Comparison of ENCODE assay signal across 8 cellular contexts in genomic region chr5:69493235-69493925, GRCh38. TPM values are rescaled to one million over a fixed set of nuclear protein-coding genes. Genes with fewer than 3 reads are reported as not detected.
A peak's percentile ranks its signal among the peaks of the same experiment; 100 is the strongest.
DNase-seq lines count a peak whose midpoint lies in the region; ATAC-seq and TF ChIP-seq lines count a peak whose summit lies in the region.

No MANE protein-coding gene starts in this region.

- no peaks in the 10 kb centered on the region for H3K9me3 Mint-ChIP-seq in IgD-negative memory B cell
- H3K9me3 Mint-ChIP-seq in activated naive CD4-positive, alpha-beta T cell treated with anti-CD3 and anti-CD28 coated beads, Interleukin-2, amount 10 ng/mL, durations not matched to agents 7 days and 5 days = no peaks in the 10 kb centered on the region

- H3K36me3 ChIP-seq in right atrium auricular region = no peaks in the 10 kb centered on the region

- no peaks in the 10 kb centered on the region for H3K36me3 Mint-ChIP-seq in IgD-negative memory B cell
- no peaks in the 10 kb centered on the region for H3K36me3 Mint-ChIP-seq in activated naive CD4-positive, alpha-beta T cell treated with anti-CD3 and anti-CD28 coated beads, Interleukin-2, amount 10 ng/mL, durations not matched to agents 7 days and 5 days

- CTCF ChIA-PET in activated naive CD4-positive, alpha-beta T cell treated with anti-CD3 and anti-CD28 coated beads, Interleukin-2, amount 10 ng/mL, durations not matched to agents 7 days and 5 days (lab: Charles Lee) = no interaction called here

- H3K4me3 ChIP-seq in right atrium auricular region = peak overlapping the region; percentile 47 to 61

- H3K9me3 ChIP-seq in right atrium auricular region = no peaks in the 10 kb centered on the region

- DNase-seq in NCI-H526 (lab: John Stamatoyannopoulos, UW) (peak; percentile 4 to 56), NCI-H526 treated with DMSO at 0.1 percent for 48 hours (lab: John Stamatoyannopoulos, UW) (no peak), right atrium auricular region (ENCODE audit: low spot score) (no peak), retina (peak; percentile 73)
- peak; percentile 32 for DNase-seq in activated naive CD4-positive, alpha-beta T cell treated with anti-CD3 and anti-CD28 coated beads, Interleukin-2, amount 10 ng/mL, durations not matched to agents 7 days and 5 days

- ATAC-seq in GM18858 (IDR thresholded peaks at IDR 0.05; ENCODE audit: unreplicated experiment) (no peak), HG02588 (IDR thresholded peaks at IDR 0.05; ENCODE audit: unreplicated experiment) (no peak)

- H3K27me3 ChIP-seq in right atrium auricular region = peaks cover 0 to 6% of the 10 kb centered on the region in 2 donors

- H3K27ac Mint-ChIP-seq in IgD-negative memory B cell = no peak overlapping the region
- H3K27ac Mint-ChIP-seq in activated naive CD4-positive, alpha-beta T cell treated with anti-CD3 and anti-CD28 coated beads, Interleukin-2, amount 10 ng/mL, durations not matched to agents 7 days and 5 days = no peak overlapping the region

- no peak for TF ChIP-seq CTCF in right atrium auricular region (IDR thresholded peaks at IDR 0.05)

- peak overlapping the region; percentile 57 to 92 (median 80) for H3K4me3 Mint-ChIP-seq in IgD-negative memory B cell
- H3K4me3 Mint-ChIP-seq in activated naive CD4-positive, alpha-beta T cell treated with anti-CD3 and anti-CD28 coated beads, Interleukin-2, amount 10 ng/mL, durations not matched to agents 7 days and 5 days = peak overlapping the region; percentile 73

- peaks cover 0 to 25% of the 10 kb centered on the region in 2 donors for H3K4me1 ChIP-seq in right atrium auricular region

- peaks cover 36% of the 10 kb centered on the region for H3K27me3 Mint-ChIP-seq in IgD-negative memory B cell
- H3K27me3 Mint-ChIP-seq in activated naive CD4-positive, alpha-beta T cell treated with anti-CD3 and anti-CD28 coated beads, Interleukin-2, amount 10 ng/mL, durations not matched to agents 7 days and 5 days = peaks cover 79% of the 10 kb centered on the region

- peaks cover 0 to 9% (median 8%) of the 10 kb centered on the region in 3 donors for H3K4me1 Mint-ChIP-seq in IgD-negative memory B cell
- H3K4me1 Mint-ChIP-seq in activated naive CD4-positive, alpha-beta T cell treated with anti-CD3 and anti-CD28 coated beads, Interleukin-2, amount 10 ng/mL, durations not matched to agents 7 days and 5 days = peaks cover 13% of the 10 kb centered on the region

- H3K27ac ChIP-seq in right atrium auricular region = no peak overlapping the region

RNA-seq across cellular contexts. Expression of gene OCLN, which starts 0.8 kb away (rescaled TPM):
- 0.09 TPM for polyA plus RNA-seq in IgD-negative memory B cell
- 1 to 10 TPM; 2.7 to 3.2 TPM for total RNA-seq in right atrium auricular region

Comparison
In these comparisons a context has a peak if more than half of its experiments do, and no peak if none do; other contexts are left out.
1. DNase-seq: peak in NCI-H526 (2 of 2), activated naive CD4-positive, alpha-beta T cell treated with anti-CD3 and anti-CD28 coated beads, Interleukin-2, amount 10 ng/mL, durations not matched to agents 7 days and 5 days (single experiment) and retina (single experiment); none in NCI-H526 treated with DMSO at 0.1 percent for 48 hours (single experiment) and right atrium auricular region (single experiment).